Comparison of ENCODE assay signal across 10 cellular contexts in the genomic region with DNA sequence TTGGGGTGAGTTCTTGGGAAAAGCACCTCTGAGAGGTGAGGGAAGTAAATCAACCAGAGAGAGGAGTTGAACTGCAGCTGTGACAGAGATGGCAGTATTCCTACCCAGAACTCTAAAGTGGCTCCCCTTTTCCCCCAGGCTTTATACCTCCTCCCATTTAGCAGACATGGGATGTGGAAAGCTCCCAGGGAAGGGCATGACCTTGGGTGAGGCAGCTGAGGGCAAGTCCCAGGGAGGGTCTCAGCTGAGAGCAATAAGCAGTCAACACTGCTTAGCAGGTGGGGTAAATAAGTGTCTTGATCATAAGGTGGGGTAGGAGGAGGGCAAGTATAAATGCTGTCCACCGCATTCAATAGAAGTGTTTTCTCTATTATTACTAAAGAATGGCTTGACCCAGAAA.
DNase-seq lines count a peak whose midpoint lies in the region; ATAC-seq and TF ChIP-seq lines count a peak whose summit lies in the region.
"Had no signal": no experiment of that assay in that cellular context is flagged by ENCODE, and none has a peak within 500 bp of the region (broad histone marks: within the 10 kb centered on the region; RNA-seq: fewer than 3 reads in every experiment).

No MANE protein-coding gene starts in this region.

- H3K4me1 Mint-ChIP-seq in effector memory CD8-positive, alpha-beta T cell (ENCODE audit: low read depth in 2 of 2) = no peaks in the 10 kb centered on the region
- H3K4me1 Mint-ChIP-seq: activated naive CD4-positive, alpha-beta T cell treated with anti-CD3 and anti-CD28 coated beads, Interleukin-2, amount 10 ng/mL, durations not matched to agents 7 days and 5 days had no signal

- H3K9me2 ChIP-seq in SK-N-SH = no peaks in the 10 kb centered on the region

- ATAC-seq in SK-N-SH treated with all-trans-retinoic acid at 6 μM for 48 hours (no peak), gastroesophageal sphincter (no peak), GM19397 (IDR thresholded peaks at IDR 0.05; ENCODE audit: unreplicated experiment) (no peak)
- no peak for ATAC-seq in effector memory CD8-positive, alpha-beta T cell (replicated peaks)

- H3K4me1 ChIP-seq in SK-N-SH (ENCODE audit: control insufficient read depth in 1 of 2, insufficient read depth in 2 of 2, low read depth in 1 of 2, low read length in 1 of 2) = peaks cover 11 to 48% of the 10 kb centered on the region in 2 experiments
- H3K4me1 ChIP-seq in gastroesophageal sphincter = peaks cover 6 to 82% (median 21%) of the 10 kb centered on the region in 3 donors
- peaks cover 26% of the 10 kb centered on the region for H3K4me1 ChIP-seq in osteoblast (ENCODE audit: insufficient read depth, low read length)

- TF ChIP-seq POLR2A in gastroesophageal sphincter (IDR thresholded peaks at IDR 0.05) = no peak

- 100% methylated on average over 1 of the region's 1 CpG for WGBS in SK-N-SH (ENCODE audit: low lambda C conversion rate)
- WGBS in gastroesophageal sphincter (ENCODE audit: low coverage in 1 of 2), 2 donors = 86 to 100% methylated on average over 1 of the region's 1 CpG

- DNase-seq in SK-N-SH (no peak), osteoblast (ENCODE audit: insufficient read length, low spot score, missing footprints) (no peak), GM19238 (ENCODE audit: insufficient read length, low spot score) (no peak), mesenteric fat pad (ENCODE audit: low spot score) (no peak)
- DNase-seq in effector memory CD8-positive, alpha-beta T cell = no peak
- DNase-seq: activated naive CD4-positive, alpha-beta T cell treated with anti-CD3 and anti-CD28 coated beads, Interleukin-2, amount 10 ng/mL, durations not matched to agents 7 days and 5 days; NCI-H345 had no signal

- CTCF ChIA-PET in SK-N-SH (lab: Yijun Ruan, JAX) = interaction anchor here (0.6 to 6.9 kb wide), 2 partner anchors 87 to 219 kb away, joined by 3 to 64 read pairs; no protein-coding TSS in a partner anchor

- no peak overlapping the region for H3K4me3 Mint-ChIP-seq in effector memory CD8-positive, alpha-beta T cell
- H3K4me3 Mint-ChIP-seq: activated naive CD4-positive, alpha-beta T cell treated with anti-CD3 and anti-CD28 coated beads, Interleukin-2, amount 10 ng/mL, durations not matched to agents 7 days and 5 days had no signal

- H3K36me3 Mint-ChIP-seq in effector memory CD8-positive, alpha-beta T cell (ENCODE audit: insufficient read depth) = no peaks in the 10 kb centered on the region
- H3K36me3 Mint-ChIP-seq: activated naive CD4-positive, alpha-beta T cell treated with anti-CD3 and anti-CD28 coated beads, Interleukin-2, amount 10 ng/mL, durations not matched to agents 7 days and 5 days had no signal

- H3K27me3 Mint-ChIP-seq in effector memory CD8-positive, alpha-beta T cell = no peaks in the 10 kb centered on the region
- H3K27me3 Mint-ChIP-seq: activated naive CD4-positive, alpha-beta T cell treated with anti-CD3 and anti-CD28 coated beads, Interleukin-2, amount 10 ng/mL, durations not matched to agents 7 days and 5 days had no signal

- TF ChIP-seq EP300 in SK-N-SH (IDR thresholded peaks at IDR 0.05; ENCODE audit: borderline replicate concordance in 1 of 2, low read depth in 1 of 2, low read length in 1 of 2) (no peak), gastroesophageal sphincter (IDR thresholded peaks at IDR 0.05) (no peak)

- H3K4me3 ChIP-seq in SK-N-SH (ENCODE audit: low read depth in 2 of 2, low read length in 1 of 2) (no peak overlapping the region), gastroesophageal sphincter (no peak overlapping the region), osteoblast (ENCODE audit: insufficient read depth, low read length) (no peak overlapping the region)

- H2AFZ ChIP-seq in SK-N-SH (ENCODE audit: low read depth) (0 out of 2 replicates have a peak overlapping the region, but pooled peaks have one; percentile 12), osteoblast (ENCODE audit: low read length) (peak overlapping the region; percentile 45)

- POLR2A ChIA-PET in SK-N-SH (lab: Yijun Ruan, JAX) = no interaction called here

- H3K36me3 ChIP-seq in SK-N-SH (replicated peaks in 1 of 2; ENCODE audit: control insufficient read depth in 1 of 2, insufficient read depth in 2 of 2, low read length in 1 of 2) (no peaks in the 10 kb centered on the region), gastroesophageal sphincter (no peaks in the 10 kb centered on the region), osteoblast (ENCODE audit: insufficient read depth, low read length) (no peaks in the 10 kb centered on the region)

- TF ChIP-seq CTCF in SK-N-SH (IDR thresholded peaks at IDR 0.05) (no peak), gastroesophageal sphincter (IDR thresholded peaks at IDR 0.05) (no peak), osteoblast (IDR thresholded peaks at IDR 0.05; ENCODE audit: extremely low read depth, low read depth, low read length) (no peak)

- H3K27ac ChIP-seq in SK-N-SH (ENCODE audit: low read depth in 2 of 2, low read length in 1 of 2) (peak overlapping the region; percentile 90 to 98), gastroesophageal sphincter (peak overlapping the region; percentile 52 to 84 (median 75)), osteoblast (ENCODE audit: low read depth, low read length) (peak overlapping the region; percentile 95)

- H4K20me1 ChIP-seq in SK-N-SH (ENCODE audit: insufficient read depth) = no peaks in the 10 kb centered on the region
- H4K20me1 ChIP-seq in osteoblast (ENCODE audit: insufficient read depth, low read length) = no peaks in the 10 kb centered on the region

- no peaks in the 10 kb centered on the region for H3K27me3 ChIP-seq in SK-N-SH (ENCODE audit: insufficient read depth)
- no peaks in the 10 kb centered on the region for H3K27me3 ChIP-seq in gastroesophageal sphincter
- H3K27me3 ChIP-seq in osteoblast (ENCODE audit: insufficient read depth, low read length) = no peaks in the 10 kb centered on the region

- H3F3A ChIP-seq in SK-N-SH (replicated peaks; ENCODE audit: insufficient read depth) = peaks cover 60% of the 10 kb centered on the region

- H3K9me3 ChIP-seq in SK-N-SH (no peaks in the 10 kb centered on the region), gastroesophageal sphincter (no peaks in the 10 kb centered on the region), osteoblast (ENCODE audit: low read depth, low read length) (no peaks in the 10 kb centered on the region)

- H3K9ac ChIP-seq in SK-N-SH = peak overlapping the region; percentile 85

- H3K9me3 Mint-ChIP-seq in effector memory CD8-positive, alpha-beta T cell = peaks cover 0 to 1% of the 10 kb centered on the region in 2 donors
- H3K9me3 Mint-ChIP-seq: activated naive CD4-positive, alpha-beta T cell treated with anti-CD3 and anti-CD28 coated beads, Interleukin-2, amount 10 ng/mL, durations not matched to agents 7 days and 5 days had no signal

- no peak for TF ChIP-seq RAD21 in SK-N-SH (IDR thresholded peaks at IDR 0.05; ENCODE audit: low read length)

- no peaks in the 10 kb centered on the region; the same call in 1 of the 2 replicates for H3K79me2 ChIP-seq in SK-N-SH (ENCODE audit: insufficient read depth)
- H3K79me2 ChIP-seq in osteoblast (ENCODE audit: insufficient read depth, low read length) = no peaks in the 10 kb centered on the region

- peak overlapping the region; percentile 60; the same call in 1 of the 2 replicates for H3K4me2 ChIP-seq in SK-N-SH
- peak overlapping the region; percentile 63 for H3K4me2 ChIP-seq in osteoblast (ENCODE audit: insufficient read depth, low read length)

- H3K27ac Mint-ChIP-seq in effector memory CD8-positive, alpha-beta T cell = no peak overlapping the region
- H3K27ac Mint-ChIP-seq: activated naive CD4-positive, alpha-beta T cell treated with anti-CD3 and anti-CD28 coated beads, Interleukin-2, amount 10 ng/mL, durations not matched to agents 7 days and 5 days had no signal

TF ChIP-seq in SK-N-SH, 30 proteins besides CTCF, POLR2A, EP300 and RAD21:
- TF ChIP-seq POLR2AphosphoS5 (IDR thresholded peaks at IDR 0.05; ENCODE audit: low read depth, low read length) (no peak), FOXJ3 (CRISPR knock-in tag; IDR thresholded peaks at IDR 0.05) (no peak)
- TF ChIP-seq, protein P1, sequence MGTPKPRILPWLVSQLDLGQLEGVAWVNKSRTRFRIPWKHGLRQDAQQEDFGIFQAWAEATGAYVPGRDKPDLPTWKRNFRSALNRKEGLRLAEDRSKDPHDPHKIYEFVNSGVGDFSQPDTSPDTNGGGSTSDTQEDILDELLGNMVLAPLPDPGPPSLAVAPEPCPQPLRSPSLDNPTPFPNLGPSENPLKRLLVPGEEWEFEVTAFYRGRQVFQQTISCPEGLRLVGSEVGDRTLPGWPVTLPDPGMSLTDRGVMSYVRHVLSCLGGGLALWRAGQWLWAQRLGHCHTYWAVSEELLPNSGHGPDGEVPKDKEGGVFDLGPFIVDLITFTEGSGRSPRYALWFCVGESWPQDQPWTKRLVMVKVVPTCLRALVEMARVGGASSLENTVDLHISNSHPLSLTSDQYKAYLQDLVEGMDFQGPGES (IDR thresholded peaks at IDR 0.05; ENCODE audit: low read depth, low read length) = no peak

TF ChIP-seq in SK-N-SH treated with all-trans-retinoic acid at 6 μM for 48 hours, 23 proteins besides CTCF, POLR2A, EP300 and RAD21 (continues in another document):
- TF ChIP-seq ZFP3 (CRISPR knock-in tag; IDR thresholded peaks at IDR 0.05) (no peak), ZNF70 (CRISPR knock-in tag; IDR thresholded peaks at IDR 0.05) (no peak), ARNTL (CRISPR knock-in tag; IDR thresholded peaks at IDR 0.05; ENCODE audit: borderline replicate concordance, low read depth) (no peak), OSR1 (CRISPR knock-in tag; IDR thresholded peaks at IDR 0.05) (no peak), CSDC2 (CRISPR knock-in tag; IDR thresholded peaks at IDR 0.05) (no peak)
- TF ChIP-seq, protein P2, sequence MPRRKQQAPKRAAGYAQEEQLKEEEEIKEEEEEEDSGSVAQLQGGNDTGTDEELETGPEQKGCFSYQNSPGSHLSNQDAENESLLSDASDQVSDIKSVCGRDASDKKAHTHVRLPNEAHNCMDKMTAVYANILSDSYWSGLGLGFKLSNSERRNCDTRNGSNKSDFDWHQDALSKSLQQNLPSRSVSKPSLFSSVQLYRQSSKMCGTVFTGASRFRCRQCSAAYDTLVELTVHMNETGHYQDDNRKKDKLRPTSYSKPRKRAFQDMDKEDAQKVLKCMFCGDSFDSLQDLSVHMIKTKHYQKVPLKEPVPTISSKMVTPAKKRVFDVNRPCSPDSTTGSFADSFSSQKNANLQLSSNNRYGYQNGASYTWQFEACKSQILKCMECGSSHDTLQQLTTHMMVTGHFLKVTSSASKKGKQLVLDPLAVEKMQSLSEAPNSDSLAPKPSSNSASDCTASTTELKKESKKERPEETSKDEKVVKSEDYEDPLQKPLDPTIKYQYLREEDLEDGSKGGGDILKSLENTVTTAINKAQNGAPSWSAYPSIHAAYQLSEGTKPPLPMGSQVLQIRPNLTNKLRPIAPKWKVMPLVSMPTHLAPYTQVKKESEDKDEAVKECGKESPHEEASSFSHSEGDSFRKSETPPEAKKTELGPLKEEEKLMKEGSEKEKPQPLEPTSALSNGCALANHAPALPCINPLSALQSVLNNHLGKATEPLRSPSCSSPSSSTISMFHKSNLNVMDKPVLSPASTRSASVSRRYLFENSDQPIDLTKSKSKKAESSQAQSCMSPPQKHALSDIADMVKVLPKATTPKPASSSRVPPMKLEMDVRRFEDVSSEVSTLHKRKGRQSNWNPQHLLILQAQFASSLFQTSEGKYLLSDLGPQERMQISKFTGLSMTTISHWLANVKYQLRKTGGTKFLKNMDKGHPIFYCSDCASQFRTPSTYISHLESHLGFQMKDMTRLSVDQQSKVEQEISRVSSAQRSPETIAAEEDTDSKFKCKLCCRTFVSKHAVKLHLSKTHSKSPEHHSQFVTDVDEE (CRISPR knock-in tag; IDR thresholded peaks at IDR 0.05) = no peak
